Comparison of ENCODE assay signal across 13 cellular contexts in genomic region chr12:50258167-50258551, GRCh38. TPM values are rescaled to one million over a fixed set of nuclear protein-coding genes. Genes with fewer than 3 reads are reported as not detected.
A peak's percentile ranks its signal among the peaks of the same experiment; 100 is the strongest.
DNase-seq lines count a peak whose midpoint lies in the region; ATAC-seq, FAIRE-seq and TF ChIP-seq lines count a peak whose summit lies in the region.
"Had no signal": no experiment of that assay in that cellular context is flagged by ENCODE, and none has a peak within 500 bp of the region (broad histone marks: within the 10 kb centered on the region; RNA-seq: fewer than 3 reads in every experiment).

No MANE protein-coding gene starts in this region.

- TF ChIP-seq POLR2A in uterus (IDR thresholded peaks at IDR 0.05) (peak in 1 of 2 donors; percentile 16), GM12891 (IDR thresholded peaks at IDR 0.05; ENCODE audit: low read depth, low read length) (no peak)

- H3K4me1 ChIP-seq in fibroblast of lung (ENCODE audit: control insufficient read depth, extremely low read depth, insufficient read depth, low read length) (peaks cover 9% of the 10 kb centered on the region), uterus (no peaks in the 10 kb centered on the region)

- no peak overlapping the region for H3K27ac ChIP-seq in fibroblast of lung (ENCODE audit: insufficient read depth, low read length)
- peak overlapping the region; percentile 59 to 87 for H3K27ac ChIP-seq in uterus
- H3K27ac ChIP-seq: KMS-11 had no signal

- DNase-seq in DMS 273 (lab: John Stamatoyannopoulos, UW; ENCODE audit: unreplicated experiment) (peak; percentile 35), DMS 273 treated with DMSO at 0.1 percent for 48 hours (lab: John Stamatoyannopoulos, UW) (no peak), fibroblast of lung (ENCODE audit: low read depth in 2 of 2) (no peak), myocyte (ENCODE audit: low read depth) (peak; percentile 33), uterus (no peak), amniotic stem cell (lab: John Stamatoyannopoulos, UW) (no peak), GM12891 (ENCODE audit: insufficient read length, low spot score) (no peak), omental fat pad (ENCODE audit: low spot score) (no peak)
- DNase-seq: 8988T; activated CD8-positive, alpha-beta memory T cell treated with anti-CD3 and anti-CD28 coated beads, Interleukin-2, amount 10 ng/mL, durations not matched to agents 7 days and 5 days; NCI-H446 treated with DMSO at 0.1 percent for 48 hours; SW 1271 had no signal

- H3K36me3 ChIP-seq in fibroblast of lung (ENCODE audit: control insufficient read depth, insufficient read depth, low read length) (no peaks in the 10 kb centered on the region), uterus (no peaks in the 10 kb centered on the region)

- TF ChIP-seq CTCF in fibroblast of lung (conservative IDR thresholded peaks at IDR 0.05 in 1 of 2, IDR thresholded peaks at IDR 0.05 in 1 of 2; ENCODE audit: low read depth in 1 of 2, low read length in 2 of 2) (no peak), uterus (IDR thresholded peaks at IDR 0.05) (no peak), omental fat pad (IDR thresholded peaks at IDR 0.05) (no peak)

- intact Hi-C loops in uterus (cut with DNase I; ENCODE audit: low total_unique reads) = no loop called here

- no peaks in the 10 kb centered on the region for H4K20me1 ChIP-seq in fibroblast of lung (ENCODE audit: control insufficient read depth, extremely low read depth, insufficient read depth, low read length)

- H3K9ac ChIP-seq in fibroblast of lung (ENCODE audit: insufficient read depth, low read length) = no peak overlapping the region
- H3K9ac ChIP-seq: KMS-11 had no signal

- H3K79me2 ChIP-seq in fibroblast of lung (ENCODE audit: control insufficient read depth, insufficient read depth, low read length) = no peaks in the 10 kb centered on the region

- no peaks in the 10 kb centered on the region for H3K9me3 ChIP-seq in fibroblast of lung (ENCODE audit: control insufficient read depth, insufficient read depth, low read depth, low read length)
- no peaks in the 10 kb centered on the region for H3K9me3 ChIP-seq in uterus

- FAIRE-seq in GM12891 (lab: Jason Lieb, UNC) = no peak

- H3K27me3 ChIP-seq in fibroblast of lung (ENCODE audit: control insufficient read depth, insufficient read depth, low read length) (no peaks in the 10 kb centered on the region), uterus (no peaks in the 10 kb centered on the region)

- no peak overlapping the region for H3K4me3 ChIP-seq in fibroblast of lung (replicated peaks in 1 of 4; ENCODE audit: control extremely low read depth in 1 of 4, insufficient read depth in 1 of 4, low read depth in 3 of 4, low read length in 4 of 4)
- no peak overlapping the region for H3K4me3 ChIP-seq in uterus

- H2AFZ ChIP-seq in fibroblast of lung (ENCODE audit: low read length) = no peak overlapping the region

- no peak for ATAC-seq in omental fat pad (ENCODE audit: low FRiP score)
- ATAC-seq: activated CD8-positive, alpha-beta memory T cell treated with anti-CD3 and anti-CD28 coated beads, Interleukin-2, amount 10 ng/mL, durations not matched to agents 7 days and 5 days had no signal

- peak overlapping the region; percentile 3 for H3K4me2 ChIP-seq in fibroblast of lung (ENCODE audit: extremely low read depth, insufficient read depth, low read length)
- H3K4me2 ChIP-seq: KMS-11 had no signal

TF ChIP-seq in GM12891, 5 proteins besides CTCF, POLR2A, EP300 and RAD21:
- TF ChIP-seq POLR2AphosphoS5 (IDR thresholded peaks at IDR 0.05; ENCODE audit: low read depth, low read length) = no peak
- no peak for TF ChIP-seq TAF1 (IDR thresholded peaks at IDR 0.05; ENCODE audit: low read depth, low read length)
- TF ChIP-seq SPI1 (IDR thresholded peaks at IDR 0.05; ENCODE audit: low read depth, low read length) = no peak
- TF ChIP-seq PAX5 (IDR thresholded peaks at IDR 0.05; ENCODE audit: insufficient read depth, low read length, severe bottlenecking) = no peak
- no peak for TF ChIP-seq POU2F2 (IDR thresholded peaks at IDR 0.05; ENCODE audit: low read depth, low read length)

RNA-seq across cellular contexts. Expression of gene LIMA1, which starts 25.2 kb away (rescaled TPM):
- total RNA-seq in fibroblast of lung (70.6 and 171 TPM in 2 replicates), myocyte (137 and 205 TPM in 2 replicates), uterus (100 to 1,000 TPM in 2 of 4 donors, 10 to 100 TPM in 2; 85.0 to 140 (median 116) TPM), omental fat pad (100 to 1,000 TPM; 129 to 319 (median 176) TPM)
- 177 and 308 TPM in 2 replicates for polyA plus RNA-seq in fibroblast of lung
- 115 and 184 TPM in 2 replicates for polyA plus RNA-seq in fibroblast of lung (2012)
- 55.3 and 77.9 TPM in 2 replicates for polyA minus RNA-seq in fibroblast of lung (ENCODE audit: low replicate concordance)
- 112 TPM for polyA plus RNA-seq in myocyte (2012)
- 36.0 TPM for polyA plus RNA-seq in GM12891 (2012; ENCODE audit: low read depth, missing spikeins)

Comparison
In these comparisons a context has a peak if more than half of its experiments do, and no peak if none do; other contexts are left out.
1. DNase-seq: peak in DMS 273 (single experiment) and myocyte (single experiment); none in DMS 273 treated with DMSO at 0.1 percent for 48 hours (single experiment), fibroblast of lung (0 of 2), uterus (0 of 2), amniotic stem cell (single experiment), GM12891 (single experiment) and omental fat pad (single experiment).